20 cellular contexts compared by ENCODE assay signal in genomic region chr15:69502470-69503045, GRCh38. TPM values are rescaled to one million over a fixed set of nuclear protein-coding genes. Genes with fewer than 3 reads are reported as not detected.
DNase-seq lines count a peak whose midpoint lies in the region; ATAC-seq and TF ChIP-seq lines count a peak whose summit lies in the region.
"Had no signal": no experiment of that assay in that cellular context is flagged by ENCODE, and none has a peak within 500 bp of the region (broad histone marks: within the 10 kb centered on the region; RNA-seq: fewer than 3 reads in every experiment).

No MANE protein-coding gene starts in this region.

- CTCF ChIA-PET in Panc1 (lab: Charles Lee), result interaction anchor here (1.0 kb wide), 1 partner anchor 24 kb away, joined by 3 read pairs; no protein-coding TSS in a partner anchor

- H3K36me3 ChIP-seq in right atrium auricular region (no peaks in the 10 kb centered on the region), Panc1 (ENCODE audit: control insufficient read depth, insufficient read depth, low read length) (no peaks in the 10 kb centered on the region), upper lobe of right lung (no peaks in the 10 kb centered on the region)
- H3K36me3 ChIP-seq: Peyer's patch, stomach had no signal

- ATAC-seq in left cardiac atrium (no peak), Panc1 (no peak), upper lobe of right lung (no peak), GM19324 (IDR thresholded peaks at IDR 0.05; ENCODE audit: low FRiP score, unreplicated experiment) (no peak), GM18870 (IDR thresholded peaks at IDR 0.05; ENCODE audit: unreplicated experiment) (no peak)
- ATAC-seq: HepG2, natural killer cell had no signal

- in situ Hi-C loops in Panc1 (cut with HindIII; ENCODE audit: low pct_unique_long_range_greater_than_20kb, low sequenced_read_pairs), result no loop called here

- no peak overlapping the region for H3K4me3 ChIP-seq in right atrium auricular region
- no peak overlapping the region for H3K4me3 ChIP-seq in Panc1 (ENCODE audit: low read depth in 2 of 2, low read length in 2 of 2)
- no peak overlapping the region for H3K4me3 ChIP-seq in fibroblast of pulmonary artery (replicated peaks; ENCODE audit: low read depth, low read length)
- H3K4me3 ChIP-seq in upper lobe of right lung, result no peak overlapping the region
- H3K4me3 ChIP-seq: Peyer's patch, stomach had no signal

- H3K27ac ChIP-seq in right atrium auricular region (no peak overlapping the region), Panc1 (ENCODE audit: low read length) (no peak overlapping the region), upper lobe of right lung (no peak overlapping the region)
- H3K27ac ChIP-seq: Peyer's patch, stomach had no signal

- H3K9me3 ChIP-seq in right atrium auricular region (no peaks in the 10 kb centered on the region), Panc1 (ENCODE audit: control insufficient read depth, insufficient read depth, low read depth, low read length) (no peaks in the 10 kb centered on the region), upper lobe of right lung (no peaks in the 10 kb centered on the region)
- H3K9me3 ChIP-seq: Peyer's patch, stomach had no signal

- H3K4me1 ChIP-seq in right atrium auricular region (peaks cover 0 to 16% of the 10 kb centered on the region in 2 donors), Panc1 (ENCODE audit: control insufficient read depth, insufficient read depth, low read length) (no peaks in the 10 kb centered on the region), upper lobe of right lung (no peaks in the 10 kb centered on the region)
- H3K4me1 ChIP-seq: Peyer's patch, stomach had no signal

- TF ChIP-seq CTCF in right atrium auricular region (IDR thresholded peaks at IDR 0.05) (peak in 1 of 2 donors; percentile 33), Panc1 (IDR thresholded peaks at IDR 0.05) (peak; percentile 28), fibroblast of pulmonary artery (IDR thresholded peaks at IDR 0.05; ENCODE audit: low read length, missing control alignments) (peak; percentile 27), upper lobe of right lung (IDR thresholded peaks at IDR 0.05) (peak; percentile 29)

- POLR2A ChIA-PET in Panc1 (lab: Charles Lee), result no interaction called here

- BruUV-seq in Panc1 (replicated peaks; lab: Mats Ljungman, UMichigan), result no TSS peak

- intact Hi-C loops in left cardiac atrium (cut with DNase I), result no loop called here
- intact Hi-C loops in Panc1 (cut with micrococcal nuclease; ENCODE audit: unreplicated experiment), result no loop called here
- intact Hi-C loops in upper lobe of right lung (cut with DNase I), result no loop called here

- peak; percentile 23 for DNase-seq in right atrium auricular region (ENCODE audit: low spot score)
- DNase-seq in left cardiac atrium, result no peak
- DNase-seq in Panc1 (ENCODE audit: low read depth, low spot score), result no peak
- no peak for DNase-seq in fibroblast of pulmonary artery (ENCODE audit: low read depth)
- no peak for DNase-seq in upper lobe of right lung
- no peak for DNase-seq in KG1 (lab: John Stamatoyannopoulos, UW)
- DNase-seq: ACHN, cerebellar nuclear complex, HCEC 1CT, immature natural killer cell, mammary epithelial cell, natural killer cell, NCI-H2081 treated with DMSO at 0.1 percent for 48 hours, NCI-H526, Peyer's patch, stomach, T-helper 1 cell had no signal

- H3K27me3 ChIP-seq in right atrium auricular region (no peaks in the 10 kb centered on the region), Panc1 (ENCODE audit: control insufficient read depth, insufficient read depth, low read length) (no peaks in the 10 kb centered on the region), upper lobe of right lung (no peaks in the 10 kb centered on the region)
- H3K27me3 ChIP-seq: Peyer's patch, stomach had no signal

RNA-seq across cellular contexts. Expression of gene RPLP1, which starts 49.9 kb away (rescaled TPM):
- 100 to 1,000 TPM; 560 to 705 TPM for total RNA-seq in right atrium auricular region
- total RNA-seq in left cardiac atrium, result 1,000 to 10,000 TPM; 1,031 to 1,042 TPM
- 2,076 TPM for total RNA-seq in Panc1 (2021; ENCODE audit: unreplicated experiment)
- polyA plus RNA-seq in Panc1 (2012; ENCODE audit: insufficient read length), result 4,841 TPM
- total RNA-seq in upper lobe of right lung, result 1,255 TPM
